ENCODE assay signal across 1 cellular context in the genomic region with DNA sequence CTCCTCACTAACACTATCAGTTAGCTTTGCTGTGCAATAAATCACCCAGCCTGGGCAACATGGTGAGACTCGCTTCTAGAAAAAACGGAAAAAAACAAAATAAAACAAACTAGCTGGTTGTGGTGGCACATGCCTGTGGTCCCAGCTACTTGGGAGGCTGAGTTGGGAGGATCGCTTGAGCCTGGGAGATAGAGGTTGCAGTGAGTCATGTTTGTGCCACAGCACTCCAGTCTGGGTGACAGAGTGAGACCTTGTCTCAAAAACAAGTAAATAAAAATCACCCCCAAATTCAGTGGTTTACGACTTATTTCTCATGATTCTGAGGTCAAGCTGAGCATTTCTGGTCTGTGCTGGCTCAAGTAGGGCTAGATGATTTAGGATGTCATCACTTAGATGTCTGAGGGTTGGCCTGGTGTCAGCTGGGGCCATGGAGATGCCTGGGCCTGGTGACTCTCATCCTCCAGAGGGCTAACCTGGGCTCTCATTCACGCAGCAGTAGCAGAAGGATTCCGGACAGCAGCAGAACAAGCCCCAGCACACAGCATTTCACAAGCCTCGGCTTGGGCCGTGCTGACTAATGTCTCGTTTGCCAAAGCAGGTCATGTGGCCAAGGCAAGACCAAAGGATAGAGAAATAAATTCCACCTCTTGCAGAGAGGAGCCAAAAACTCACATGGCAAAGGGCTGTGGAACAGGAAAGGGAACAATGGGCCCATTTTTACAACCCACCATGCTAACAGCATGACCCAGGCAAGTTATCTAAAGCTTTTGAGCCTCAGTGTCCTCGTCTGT.
TF ChIP-seq lines count a peak whose summit lies in the region.

No MANE protein-coding gene starts in this region.

TF ChIP-seq in GM23338, 12 proteins besides CTCF, POLR2A, EP300 and RAD21 (continued from another document):
- TF ChIP-seq, protein P1, sequence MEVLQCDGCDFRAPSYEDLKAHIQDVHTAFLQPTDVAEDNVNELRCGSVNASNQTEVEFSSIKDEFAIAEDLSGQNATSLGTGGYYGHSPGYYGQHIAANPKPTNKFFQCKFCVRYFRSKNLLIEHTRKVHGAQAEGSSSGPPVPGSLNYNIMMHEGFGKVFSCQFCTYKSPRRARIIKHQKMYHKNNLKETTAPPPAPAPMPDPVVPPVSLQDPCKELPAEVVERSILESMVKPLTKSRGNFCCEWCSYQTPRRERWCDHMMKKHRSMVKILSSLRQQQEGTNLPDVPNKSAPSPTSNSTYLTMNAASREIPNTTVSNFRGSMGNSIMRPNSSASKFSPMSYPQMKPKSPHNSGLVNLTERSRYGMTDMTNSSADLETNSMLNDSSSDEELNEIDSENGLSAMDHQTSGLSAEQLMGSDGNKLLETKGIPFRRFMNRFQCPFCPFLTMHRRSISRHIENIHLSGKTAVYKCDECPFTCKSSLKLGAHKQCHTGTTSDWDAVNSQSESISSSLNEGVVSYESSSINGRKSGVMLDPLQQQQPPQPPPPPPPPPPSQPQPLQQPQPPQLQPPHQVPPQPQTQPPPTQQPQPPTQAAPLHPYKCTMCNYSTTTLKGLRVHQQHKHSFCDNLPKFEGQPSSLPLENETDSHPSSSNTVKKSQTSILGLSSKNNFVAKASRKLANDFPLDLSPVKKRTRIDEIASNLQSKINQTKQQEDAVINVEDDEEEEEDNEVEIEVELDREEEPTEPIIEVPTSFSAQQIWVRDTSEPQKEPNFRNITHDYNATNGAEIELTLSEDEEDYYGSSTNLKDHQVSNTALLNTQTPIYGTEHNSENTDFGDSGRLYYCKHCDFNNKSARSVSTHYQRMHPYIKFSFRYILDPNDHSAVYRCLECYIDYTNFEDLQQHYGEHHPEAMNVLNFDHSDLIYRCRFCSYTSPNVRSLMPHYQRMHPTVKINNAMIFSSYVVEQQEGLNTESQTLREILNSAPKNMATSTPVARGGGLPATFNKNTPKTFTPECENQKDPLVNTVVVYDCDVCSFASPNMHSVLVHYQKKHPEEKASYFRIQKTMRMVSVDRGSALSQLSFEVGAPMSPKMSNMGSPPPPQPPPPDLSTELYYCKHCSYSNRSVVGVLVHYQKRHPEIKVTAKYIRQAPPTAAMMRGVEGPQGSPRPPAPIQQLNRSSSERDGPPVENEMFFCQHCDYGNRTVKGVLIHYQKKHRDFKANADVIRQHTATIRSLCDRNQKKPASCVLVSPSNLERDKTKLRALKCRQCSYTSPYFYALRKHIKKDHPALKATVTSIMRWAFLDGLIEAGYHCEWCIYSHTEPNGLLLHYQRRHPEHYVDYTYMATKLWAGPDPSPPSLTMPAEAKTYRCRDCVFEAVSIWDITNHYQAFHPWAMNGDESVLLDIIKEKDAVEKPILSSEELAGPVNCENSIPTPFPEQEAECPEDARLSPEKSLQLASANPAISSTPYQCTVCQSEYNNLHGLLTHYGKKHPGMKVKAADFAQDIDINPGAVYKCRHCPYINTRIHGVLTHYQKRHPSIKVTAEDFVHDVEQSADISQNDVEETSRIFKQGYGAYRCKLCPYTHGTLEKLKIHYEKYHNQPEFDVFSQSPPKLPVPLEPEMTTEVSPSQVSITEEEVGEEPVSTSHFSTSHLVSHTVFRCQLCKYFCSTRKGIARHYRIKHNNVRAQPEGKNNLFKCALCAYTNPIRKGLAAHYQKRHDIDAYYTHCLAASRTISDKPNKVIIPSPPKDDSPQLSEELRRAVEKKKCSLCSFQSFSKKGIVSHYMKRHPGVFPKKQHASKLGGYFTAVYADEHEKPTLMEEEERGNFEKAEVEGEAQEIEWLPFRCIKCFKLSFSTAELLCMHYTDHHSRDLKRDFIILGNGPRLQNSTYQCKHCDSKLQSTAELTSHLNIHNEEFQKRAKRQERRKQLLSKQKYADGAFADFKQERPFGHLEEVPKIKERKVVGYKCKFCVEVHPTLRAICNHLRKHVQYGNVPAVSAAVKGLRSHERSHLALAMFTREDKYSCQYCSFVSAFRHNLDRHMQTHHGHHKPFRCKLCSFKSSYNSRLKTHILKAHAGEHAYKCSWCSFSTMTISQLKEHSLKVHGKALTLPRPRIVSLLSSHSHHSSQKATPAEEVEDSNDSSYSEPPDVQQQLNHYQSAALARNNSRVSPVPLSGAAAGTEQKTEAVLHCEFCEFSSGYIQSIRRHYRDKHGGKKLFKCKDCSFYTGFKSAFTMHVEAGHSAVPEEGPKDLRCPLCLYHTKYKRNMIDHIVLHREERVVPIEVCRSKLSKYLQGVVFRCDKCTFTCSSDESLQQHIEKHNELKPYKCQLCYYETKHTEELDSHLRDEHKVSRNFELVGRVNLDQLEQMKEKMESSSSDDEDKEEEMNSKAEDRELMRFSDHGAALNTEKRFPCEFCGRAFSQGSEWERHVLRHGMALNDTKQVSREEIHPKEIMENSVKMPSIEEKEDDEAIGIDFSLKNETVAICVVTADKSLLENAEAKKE (CRISPR knock-in tag; IDR thresholded peaks at IDR 0.05) = no peak
- no peak for TF ChIP-seq EZH2phosphoT487 (IDR thresholded peaks at IDR 0.05; ENCODE audit: unreplicated experiment)
